ENCODE assay signal across 8 cellular contexts in genomic region chr4:186144596-186145569, GRCh38. TPM values are rescaled to one million over a fixed set of nuclear protein-coding genes. Genes with fewer than 3 reads are reported as not detected.
A peak's percentile ranks its signal among the peaks of the same experiment; 100 is the strongest.
DNase-seq lines count a peak whose midpoint lies in the region; ATAC-seq and TF ChIP-seq lines count a peak whose summit lies in the region.

No MANE protein-coding gene starts in this region.

- H3K36me3 ChIP-seq in RWPE2 (ENCODE audit: low read depth): no peaks in the 10 kb centered on the region
- no peaks in the 10 kb centered on the region for H3K36me3 ChIP-seq in colonic mucosa

- no peaks in the 10 kb centered on the region for H3K27me3 ChIP-seq in RWPE2 (ENCODE audit: insufficient read depth, poor library complexity, severe bottlenecking)
- no peaks in the 10 kb centered on the region for H3K27me3 ChIP-seq in colonic mucosa

- intact Hi-C loops in colonic mucosa (cut with DNase I): loop anchor here (2.0 kb wide), 1 partner anchor 48 kb away; no protein-coding TSS in a partner anchor

- peaks cover 8% of the 10 kb centered on the region for H3K4me1 Mint-ChIP-seq in activated CD8-positive, alpha-beta memory T cell treated with anti-CD3 and anti-CD28 coated beads, Interleukin-2, amount 10 ng/mL, durations not matched to agents 7 days and 5 days

- H3K9ac ChIP-seq in colonic mucosa (ENCODE audit: low read depth in 2 of 2, low read length in 2 of 2): peak overlapping the region; percentile 67 to 71

- H3K9me3 ChIP-seq in RWPE2 (ENCODE audit: severe bottlenecking) (no peaks in the 10 kb centered on the region), colonic mucosa (no peaks in the 10 kb centered on the region)

- no peak for TF ChIP-seq CTCF in RWPE2 (IDR thresholded peaks at IDR 0.05; ENCODE audit: poor library complexity, severe bottlenecking)
- TF ChIP-seq CTCF in colonic mucosa (IDR thresholded peaks at IDR 0.05): no peak

- CTCF ChIA-PET in activated CD8-positive, alpha-beta memory T cell treated with anti-CD3 and anti-CD28 coated beads, Interleukin-2, amount 10 ng/mL, durations not matched to agents 7 days and 5 days (lab: Charles Lee): interaction anchor here (1.7 kb wide), 1 partner anchor 14 kb away, joined by 3 read pairs; no protein-coding TSS in a partner anchor

- H3K4me3 ChIP-seq in RWPE2 (ENCODE audit: severe bottlenecking) (peak overlapping the region; percentile 41), colonic mucosa (peak overlapping the region; percentile 49)

- H3K4me3 Mint-ChIP-seq in activated CD8-positive, alpha-beta memory T cell treated with anti-CD3 and anti-CD28 coated beads, Interleukin-2, amount 10 ng/mL, durations not matched to agents 7 days and 5 days: peak overlapping the region; percentile 68

- peak; percentile 77 for ATAC-seq in activated CD8-positive, alpha-beta memory T cell treated with anti-CD3 and anti-CD28 coated beads, Interleukin-2, amount 10 ng/mL, durations not matched to agents 7 days and 5 days
- ATAC-seq in HG02840 (IDR thresholded peaks at IDR 0.05; ENCODE audit: low FRiP score, unreplicated experiment) (peak; percentile 45), RWPE2 (ENCODE audit: low read depth) (peak; percentile 72), left lobe of liver (peak; percentile 80)

- DNase-seq in activated CD8-positive, alpha-beta memory T cell treated with anti-CD3 and anti-CD28 coated beads, Interleukin-2, amount 10 ng/mL, durations not matched to agents 7 days and 5 days: no peak
- no peak for DNase-seq in activated CD8-positive, alpha-beta memory T cell treated with anti-CD3 and anti-CD28 coated beads, Interleukin-2, amount 50 U/mL, for 4 hours
- DNase-seq in RWPE2 (ENCODE audit: low spot score) (no peak), colonic mucosa (peak; percentile 66), left lobe of liver (ENCODE audit: low spot score) (peak; percentile 81), HuH-7 (ENCODE audit: low spot score) (no peak)
- peak; percentile 11 to 29 for DNase-seq in stimulated activated CD4-positive, alpha-beta T cell treated with anti-CD3 and anti-CD28 coated beads, Interleukin-4, amount 100 ng/mL, for 4 hours

- H3K36me3 Mint-ChIP-seq in activated CD8-positive, alpha-beta memory T cell treated with anti-CD3 and anti-CD28 coated beads, Interleukin-2, amount 10 ng/mL, durations not matched to agents 7 days and 5 days: no peaks in the 10 kb centered on the region

- no peak overlapping the region for H3K27ac Mint-ChIP-seq in activated CD8-positive, alpha-beta memory T cell treated with anti-CD3 and anti-CD28 coated beads, Interleukin-2, amount 10 ng/mL, durations not matched to agents 7 days and 5 days

- H3K4me1 ChIP-seq in RWPE2 (ENCODE audit: insufficient read depth, poor library complexity, severe bottlenecking): no peaks in the 10 kb centered on the region
- no peaks in the 10 kb centered on the region for H3K4me1 ChIP-seq in colonic mucosa

- H3K9me3 Mint-ChIP-seq in activated CD8-positive, alpha-beta memory T cell treated with anti-CD3 and anti-CD28 coated beads, Interleukin-2, amount 10 ng/mL, durations not matched to agents 7 days and 5 days (ENCODE audit: low read depth): no peaks in the 10 kb centered on the region

- H3K27ac ChIP-seq in RWPE2 (ENCODE audit: poor library complexity, severe bottlenecking): no peak overlapping the region
- peak overlapping the region; percentile 53 for H3K27ac ChIP-seq in colonic mucosa

- H3K27me3 Mint-ChIP-seq in activated CD8-positive, alpha-beta memory T cell treated with anti-CD3 and anti-CD28 coated beads, Interleukin-2, amount 10 ng/mL, durations not matched to agents 7 days and 5 days: peaks cover 51% of the 10 kb centered on the region

RNA-seq across cellular contexts. Expression of gene FAM149A, which starts 40.4 kb away (rescaled TPM):
- total RNA-seq in activated CD8-positive, alpha-beta memory T cell treated with anti-CD3 and anti-CD28 coated beads, Interleukin-2, amount 10 ng/mL, durations not matched to agents 7 days and 5 days: 1 to 10 TPM; 1.2 TPM
- total RNA-seq in colonic mucosa: 10 to 100 TPM; 13.8 to 16.6 TPM
- total RNA-seq in left lobe of liver: 33.4 TPM

RNA-seq across cellular contexts. Expression of gene CYP4V2, which starts 46.5 kb away (rescaled TPM):
- 10 to 100 TPM; 10.3 to 14.6 TPM for total RNA-seq in activated CD8-positive, alpha-beta memory T cell treated with anti-CD3 and anti-CD28 coated beads, Interleukin-2, amount 10 ng/mL, durations not matched to agents 7 days and 5 days
- total RNA-seq in colonic mucosa: 10 to 100 TPM; 20.3 to 36.0 TPM
- total RNA-seq in left lobe of liver: 103 TPM

Comparison
In these comparisons a context has a peak if more than half of its experiments do, and no peak if none do; other contexts are left out.
1. DNase-seq: peak in colonic mucosa (single experiment), left lobe of liver (single experiment) and stimulated activated CD4-positive, alpha-beta T cell treated with anti-CD3 and anti-CD28 coated beads, Interleukin-4, amount 100 ng/mL, for 4 hours (2 of 2); none in activated CD8-positive, alpha-beta memory T cell treated with anti-CD3 and anti-CD28 coated beads, Interleukin-2, amount 10 ng/mL, durations not matched to agents 7 days and 5 days (single experiment), activated CD8-positive, alpha-beta memory T cell treated with anti-CD3 and anti-CD28 coated beads, Interleukin-2, amount 50 U/mL, for 4 hours (single experiment), RWPE2 (single experiment) and HuH-7 (single experiment).
2. RNA of gene FAM149A, which starts 40.4 kb away (total RNA-seq): 33.4 TPM in left lobe of liver (single experiment) and 13.8 to 16.6 TPM in colonic mucosa; 1.2 TPM in activated CD8-positive, alpha-beta memory T cell treated with anti-CD3 and anti-CD28 coated beads, Interleukin-2, amount 10 ng/mL, durations not matched to agents 7 days and 5 days; every median in the first group is over 4 times any median in the second.
3. Peak in every context shown above with its lines, with median percentiles within 50 percentile points of each other: ATAC-seq.